16 cellular contexts compared by ENCODE assay signal in genomic region chr2:236939271-236939670, GRCh38.
DNase-seq lines count a peak whose midpoint lies in the region; ATAC-seq, FAIRE-seq and TF ChIP-seq lines count a peak whose summit lies in the region.
"Had no signal": no experiment of that assay in that cellular context is flagged by ENCODE, and none has a peak within 500 bp of the region (broad histone marks: within the 10 kb centered on the region; RNA-seq: fewer than 3 reads in every experiment).

No MANE protein-coding gene starts in this region.

- H3K36me3 Mint-ChIP-seq in glutamatergic neuron (ENCODE audit: unreplicated experiment) (no peaks in the 10 kb centered on the region), type B pancreatic cell (no peaks in the 10 kb centered on the region)
- no peaks in the 10 kb centered on the region for H3K36me3 Mint-ChIP-seq in natural killer cell treated with Interleukin-12 subunit alpha and Interleukin-12 subunit beta and Interleukin-15 and Interleukin-18, amount 100 ng/mL, for 72 hours

- DNase-seq in bronchial epithelial cell (ENCODE audit: low read depth) (no peak), glutamatergic neuron (no peak), mesenteric fat pad (ENCODE audit: low spot score) (peak; percentile 57), type B pancreatic cell (ENCODE audit: extremely low spot score, unreplicated experiment) (no peak), substantia nigra (lab: John Stamatoyannopoulos, UW) (no peak), RKO (ENCODE audit: low spot score) (no peak)
- DNase-seq in natural killer cell treated with Interleukin-12 subunit alpha and Interleukin-12 subunit beta and Interleukin-15 and Interleukin-18, amount 100 ng/mL, for 72 hours (ENCODE audit: low spot score) = no peak
- DNase-seq: CD4-positive, alpha-beta T cell; DMS79 had no signal

- peak; percentile 86 for FAIRE-seq in bronchial epithelial cell (lab: Jason Lieb, UNC)
- FAIRE-seq: A204.1, GM12891, GM19239, H1, HepG2 had no signal

- no peaks in the 10 kb centered on the region for H3K36me3 ChIP-seq in bronchial epithelial cell (ENCODE audit: control insufficient read depth, insufficient read depth, low read length)
- H3K36me3 ChIP-seq: HAP-1 had no signal

- peaks cover 35% of the 10 kb centered on the region for H3K4me1 Mint-ChIP-seq in glutamatergic neuron (ENCODE audit: low read depth, unreplicated experiment)
- peaks cover 44% of the 10 kb centered on the region for H3K4me1 Mint-ChIP-seq in type B pancreatic cell (ENCODE audit: unreplicated experiment)
- no peaks in the 10 kb centered on the region for H3K4me1 Mint-ChIP-seq in natural killer cell treated with Interleukin-12 subunit alpha and Interleukin-12 subunit beta and Interleukin-15 and Interleukin-18, amount 100 ng/mL, for 72 hours (ENCODE audit: low read depth in 2 of 2)
- H3K4me1 Mint-ChIP-seq: B cell had no signal

- H3K4me3 ChIP-seq in bronchial epithelial cell (ENCODE audit: low read depth, low read length) = no peak overlapping the region
- H3K4me3 ChIP-seq: HAP-1 had no signal

- H3K27ac Mint-ChIP-seq in glutamatergic neuron (ENCODE audit: unreplicated experiment) (peak overlapping the region; percentile 93), type B pancreatic cell (peak overlapping the region; percentile 42)
- no peak overlapping the region for H3K27ac Mint-ChIP-seq in natural killer cell treated with Interleukin-12 subunit alpha and Interleukin-12 subunit beta and Interleukin-15 and Interleukin-18, amount 100 ng/mL, for 72 hours
- H3K27ac Mint-ChIP-seq: B cell; CD4-positive, alpha-beta T cell had no signal

- H3K27me3 Mint-ChIP-seq in glutamatergic neuron (ENCODE audit: unreplicated experiment) (peaks cover 5% of the 10 kb centered on the region), type B pancreatic cell (peaks cover 18% of the 10 kb centered on the region)
- H3K27me3 Mint-ChIP-seq in natural killer cell treated with Interleukin-12 subunit alpha and Interleukin-12 subunit beta and Interleukin-15 and Interleukin-18, amount 100 ng/mL, for 72 hours = peaks cover 24 to 27% of the 10 kb centered on the region in 2 donors
- H3K27me3 Mint-ChIP-seq: CD4-positive, alpha-beta T cell had no signal

- H3K4me3 Mint-ChIP-seq in glutamatergic neuron (ENCODE audit: unreplicated experiment) (peak overlapping the region; percentile 43), type B pancreatic cell (no peak overlapping the region)
- no peak overlapping the region for H3K4me3 Mint-ChIP-seq in natural killer cell treated with Interleukin-12 subunit alpha and Interleukin-12 subunit beta and Interleukin-15 and Interleukin-18, amount 100 ng/mL, for 72 hours
- H3K4me3 Mint-ChIP-seq: B cell; CD4-positive, alpha-beta T cell had no signal

- H3K9me3 Mint-ChIP-seq in glutamatergic neuron (ENCODE audit: unreplicated experiment) (no peaks in the 10 kb centered on the region), type B pancreatic cell (no peaks in the 10 kb centered on the region)
- H3K9me3 Mint-ChIP-seq in natural killer cell treated with Interleukin-12 subunit alpha and Interleukin-12 subunit beta and Interleukin-15 and Interleukin-18, amount 100 ng/mL, for 72 hours = no peaks in the 10 kb centered on the region
- H3K9me3 Mint-ChIP-seq: CD4-positive, alpha-beta T cell had no signal

- TF ChIP-seq CTCF in bronchial epithelial cell (IDR thresholded peaks at IDR 0.05; ENCODE audit: insufficient read depth, low read length, severe bottlenecking) = no peak
- TF ChIP-seq CTCF in glutamatergic neuron (IDR thresholded peaks at IDR 0.05; ENCODE audit: partially characterized antibody, unreplicated experiment) = no peak
- no peak for TF ChIP-seq CTCF in type B pancreatic cell (conservative IDR thresholded peaks at IDR 0.05)

- no peaks in the 10 kb centered on the region for H3K27me3 ChIP-seq in bronchial epithelial cell (ENCODE audit: control insufficient read depth, insufficient read depth, low read length)

- ATAC-seq in natural killer cell treated with Interleukin-12 subunit alpha and Interleukin-12 subunit beta and Interleukin-15 and Interleukin-18, amount 100 ng/mL, for 72 hours = no peak
- ATAC-seq: HepG2 had no signal

- H3K27ac ChIP-seq in substantia nigra (ENCODE audit: low read depth, low read length, poor library complexity, severe bottlenecking) = no peak overlapping the region

Comparison
In these comparisons a context has a peak if more than half of its experiments do, and no peak if none do; other contexts are left out.
1. H3K27ac Mint-ChIP-seq: peak in glutamatergic neuron (single experiment) and type B pancreatic cell (single experiment); none in natural killer cell treated with Interleukin-12 subunit alpha and Interleukin-12 subunit beta and Interleukin-15 and Interleukin-18, amount 100 ng/mL, for 72 hours (0 of 2).